Comparison of ENCODE assay signal across 8 cellular contexts in genomic region chr4:8403173-8403753, GRCh38.
DNase-seq lines count a peak whose midpoint lies in the region; ATAC-seq and TF ChIP-seq lines count a peak whose summit lies in the region.

No MANE protein-coding gene starts in this region.

- CTCF ChIA-PET in AG04449 (lab: Yijun Ruan, JAX): interaction anchor here (0.8 to 23.1 kb wide), 42 partner anchors 8 to 273 kb away, joined by 3 to 679 read pairs (median 5); partner anchors contain the start of genes HTRA3 and SH3TC1

- POLR2A ChIA-PET in AG04449 (lab: Yijun Ruan, JAX): interaction anchor here (0.6 kb wide), 1 partner anchor 169 kb away, joined by 3 read pairs; no protein-coding TSS in a partner anchor

- H3K4me1 ChIP-seq in effector memory CD4-positive, alpha-beta T cell (ENCODE audit: control insufficient read depth, insufficient read depth, low read length, poor library complexity, severe bottlenecking): no peaks in the 10 kb centered on the region

- TF ChIP-seq CTCF in AG04449 (IDR thresholded peaks at IDR 0.05; ENCODE audit: insufficient read depth, low read length, missing control alignments): peak; percentile 94
- peak; percentile 83 for TF ChIP-seq CTCF in GM13976 (IDR thresholded peaks at IDR 0.05; ENCODE audit: borderline replicate concordance, control extremely low read depth, extremely low read depth, insufficient read depth, missing control alignments)

- ATAC-seq in GM19035 (IDR thresholded peaks at IDR 0.05; ENCODE audit: unreplicated experiment): no peak

- H3K27ac ChIP-seq in effector memory CD4-positive, alpha-beta T cell (ENCODE audit: insufficient read depth, low read length, poor library complexity, severe bottlenecking): no peak overlapping the region

- no peak overlapping the region for H3K4me3 ChIP-seq in AG04449 (ENCODE audit: low read depth, low read length)
- no peak overlapping the region for H3K4me3 ChIP-seq in effector memory CD4-positive, alpha-beta T cell (ENCODE audit: insufficient read depth, low read depth, low read length, poor library complexity, severe bottlenecking)

- H3K27me3 ChIP-seq in effector memory CD4-positive, alpha-beta T cell (replicated peaks; ENCODE audit: control insufficient read depth, insufficient read depth, low read length, poor library complexity, severe bottlenecking): no peaks in the 10 kb centered on the region

- no peak for DNase-seq in AG04449 (ENCODE audit: low read depth, low spot score)
- DNase-seq in GM13976 (ENCODE audit: low spot score): peak; percentile 83
- peak; percentile 79 for DNase-seq in NCI-H2196 (lab: John Stamatoyannopoulos, UW; ENCODE audit: unreplicated experiment)
- DNase-seq in activated CD4-positive, alpha-beta T cell treated with anti-CD3 and anti-CD28 coated beads, Interleukin-2, amount 50 U/mL, for 1 hour: peak; percentile 49
- peak in 2 of 3 donors; percentile 9 to 29 for DNase-seq in effector memory CD4-positive, alpha-beta T cell
- DNase-seq in medulla oblongata (ENCODE audit: extremely low spot score): peak; percentile 86
- peak; percentile 77 for DNase-seq in stimulated activated CD8-positive, alpha-beta memory T cell treated with anti-CD3 and anti-CD28 coated beads, Interleukin-4, amount 100 ng/mL, for 48 hours

- peaks cover 11% of the 10 kb centered on the region for H3K36me3 ChIP-seq in effector memory CD4-positive, alpha-beta T cell (ENCODE audit: control insufficient read depth, insufficient read depth, low read length)

- in situ Hi-C loops in GM13976 (cut with MboI; ENCODE audit: low sequenced_read_pairs, unreplicated experiment): loop anchor here (10.0 kb wide), 1 partner anchor 158 kb away; no protein-coding TSS in a partner anchor

- no peaks in the 10 kb centered on the region for H3K9me3 ChIP-seq in effector memory CD4-positive, alpha-beta T cell (ENCODE audit: control insufficient read depth, low read length)
